Comparison of ENCODE assay signal across 1 cellular context in genomic region chr15:68559342-68560310, GRCh38.
TF ChIP-seq lines count a peak whose summit lies in the region.

No MANE protein-coding gene starts in this region.

TF ChIP-seq in IMR-90, 13 proteins besides CTCF, POLR2A, EP300 and RAD21 (continued from another document):
- TF ChIP-seq MXI1 (IDR thresholded peaks at IDR 0.05; ENCODE audit: borderline replicate concordance, low read depth, low read length) (peak; percentile 57; the same call in 1 of the 2 replicates), BHLHE40 (IDR thresholded peaks at IDR 0.05; ENCODE audit: low read depth, low read length) (0 out of 2 replicates have a peak, but pooled peaks have one; percentile 3)
